In the genomic region with DNA sequence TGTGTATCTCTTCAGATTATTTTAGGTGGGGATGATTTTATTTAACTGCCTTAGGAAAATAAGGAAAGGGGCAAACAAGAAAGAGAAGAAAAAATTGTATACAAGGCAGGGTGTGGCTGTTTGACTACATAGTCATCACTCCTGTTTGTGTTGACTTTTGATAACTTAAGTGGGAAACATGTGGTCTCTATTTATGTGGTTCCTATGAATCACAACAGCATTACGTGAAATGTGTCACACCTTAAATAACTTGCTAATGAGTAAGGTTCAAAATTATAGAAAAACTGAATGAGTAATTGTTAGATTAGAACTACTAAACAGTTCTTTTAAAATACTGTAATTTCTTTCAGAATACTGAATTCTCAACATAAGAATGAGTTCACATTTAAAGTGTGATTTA, we compare ENCODE assay signal across 11 cellular contexts.
A peak's percentile ranks its signal among the peaks of the same experiment; 100 is the strongest.
DNase-seq lines count a peak whose midpoint lies in the region; ATAC-seq, FAIRE-seq and TF ChIP-seq lines count a peak whose summit lies in the region.
"Had no signal": no experiment of that assay in that cellular context is flagged by ENCODE, and none has a peak within 500 bp of the region (broad histone marks: within the 10 kb centered on the region; RNA-seq: fewer than 3 reads in every experiment).

No MANE protein-coding gene starts in this region.

- peak; percentile 93 to 97 for ATAC-seq in activated T-cell treated with anti-CD3 and anti-CD28 coated beads, Interleukin-2, amount 50 U/mL, for 4 hours
- ATAC-seq in upper lobe of left lung (ENCODE audit: low FRiP score in 2 of 2) (peak; percentile 80 to 90), GM18907 (IDR thresholded peaks at IDR 0.05; ENCODE audit: unreplicated experiment) (no peak)

- peak in 3 of 4 donors; percentile 17 to 93 (median 86) for TF ChIP-seq EP300 in upper lobe of left lung (IDR thresholded peaks at IDR 0.05)

- intact Hi-C loops in activated T-helper 2 cell treated with anti-CD3 and anti-CD28 coated beads, Interferon-gamma antibody, Interleukin-2, Interleukin-4, amounts not matched to agents 10 μg/mL and 5 μg/mL and 100 μg/mL, durations not matched to agents 14 hours and 24 hours and 36 hours (cut with micrococcal nuclease) = no loop called here
- intact Hi-C loops in tibial artery (cut with DNase I; ENCODE audit: low total_unique reads) (no loop called here), posterior cingulate gyrus (cut with DNase I) (no loop called here)

- no peak for DNase-seq in activated T-cell treated with anti-CD3 and anti-CD28 coated beads, Interleukin-2, amount 50 U/mL, for 4 hours
- no peak for DNase-seq in activated T-cell treated with anti-CD3 and anti-CD28 coated beads for 4 hours
- no peak for DNase-seq in activated T-helper 2 cell treated with anti-CD3 and anti-CD28 coated beads, Interferon-gamma antibody, Interleukin-2, Interleukin-4, amounts not matched to agents 10 μg/mL and 5 μg/mL and 100 μg/mL, durations not matched to agents 14 hours and 24 hours and 36 hours (ENCODE audit: low spot score)
- no peak for DNase-seq in upper lobe of left lung
- DNase-seq in tibial artery = no peak
- DNase-seq in posterior cingulate gyrus = no peak
- DNase-seq: activated naive CD4-positive, alpha-beta T cell; hypothalamus had no signal

- FAIRE-seq in islet of Langerhans (lab: Jason Lieb, UNC) = peak; percentile 33

- peaks cover 2% of the 10 kb centered on the region for H3K36me3 Mint-ChIP-seq in activated T-cell treated with anti-CD3 and anti-CD28 coated beads, Interleukin-2, amount 50 U/mL, for 4 hours (ENCODE audit: insufficient read depth)
- H3K36me3 Mint-ChIP-seq in activated T-helper 2 cell treated with anti-CD3 and anti-CD28 coated beads, Interferon-gamma antibody, Interleukin-2, Interleukin-4, amounts not matched to agents 10 μg/mL and 5 μg/mL and 100 μg/mL, durations not matched to agents 14 hours and 24 hours and 36 hours (ENCODE audit: low read depth) = no peaks in the 10 kb centered on the region

- TF ChIP-seq POLR2A in upper lobe of left lung (IDR thresholded peaks at IDR 0.05) = no peak

- no peak overlapping the region for H3K4me3 ChIP-seq in upper lobe of left lung
- no peak overlapping the region for H3K4me3 ChIP-seq in tibial artery

- H3K27ac ChIP-seq in upper lobe of left lung (peak overlapping the region; percentile 53 to 82 (median 71)), tibial artery (peak overlapping the region in 1 of 2 donors; percentile 25)

- no peaks in the 10 kb centered on the region for H3K27me3 Mint-ChIP-seq in activated T-cell treated with anti-CD3 and anti-CD28 coated beads, Interleukin-2, amount 50 U/mL, for 4 hours (ENCODE audit: low read depth)
- no peaks in the 10 kb centered on the region for H3K27me3 Mint-ChIP-seq in activated T-helper 2 cell treated with anti-CD3 and anti-CD28 coated beads, Interferon-gamma antibody, Interleukin-2, Interleukin-4, amounts not matched to agents 10 μg/mL and 5 μg/mL and 100 μg/mL, durations not matched to agents 14 hours and 24 hours and 36 hours (ENCODE audit: low read depth)
- H3K27me3 Mint-ChIP-seq: B cell had no signal

- H3K27ac Mint-ChIP-seq in activated T-helper 2 cell treated with anti-CD3 and anti-CD28 coated beads, Interferon-gamma antibody, Interleukin-2, Interleukin-4, amounts not matched to agents 10 μg/mL and 5 μg/mL and 100 μg/mL, durations not matched to agents 14 hours and 24 hours and 36 hours = peak overlapping the region; percentile 6
- H3K27ac Mint-ChIP-seq: B cell had no signal

- H3K9me3 Mint-ChIP-seq in activated T-cell treated with anti-CD3 and anti-CD28 coated beads, Interleukin-2, amount 50 U/mL, for 4 hours = no peaks in the 10 kb centered on the region
- no peaks in the 10 kb centered on the region for H3K9me3 Mint-ChIP-seq in activated T-helper 2 cell treated with anti-CD3 and anti-CD28 coated beads, Interferon-gamma antibody, Interleukin-2, Interleukin-4, amounts not matched to agents 10 μg/mL and 5 μg/mL and 100 μg/mL, durations not matched to agents 14 hours and 24 hours and 36 hours

- H3K27me3 ChIP-seq in upper lobe of left lung (no peaks in the 10 kb centered on the region), tibial artery (no peaks in the 10 kb centered on the region)

- 30 to 54% methylated on average over 1 of the region's 1 CpG for WGBS in upper lobe of left lung, 2 donors

- H3K9me3 ChIP-seq in upper lobe of left lung = no peaks in the 10 kb centered on the region
- H3K9me3 ChIP-seq in tibial artery = no peaks in the 10 kb centered on the region

- H3K36me3 ChIP-seq in upper lobe of left lung = no peaks in the 10 kb centered on the region
- no peaks in the 10 kb centered on the region for H3K36me3 ChIP-seq in tibial artery

- peaks cover 13% of the 10 kb centered on the region for H3K4me1 Mint-ChIP-seq in activated T-cell treated with anti-CD3 and anti-CD28 coated beads, Interleukin-2, amount 50 U/mL, for 4 hours (ENCODE audit: low read depth)
- peaks cover 11% of the 10 kb centered on the region for H3K4me1 Mint-ChIP-seq in activated T-helper 2 cell treated with anti-CD3 and anti-CD28 coated beads, Interferon-gamma antibody, Interleukin-2, Interleukin-4, amounts not matched to agents 10 μg/mL and 5 μg/mL and 100 μg/mL, durations not matched to agents 14 hours and 24 hours and 36 hours (ENCODE audit: low read depth)

- H3K4me3 Mint-ChIP-seq in activated T-cell treated with anti-CD3 and anti-CD28 coated beads, Interleukin-2, amount 50 U/mL, for 4 hours = no peak overlapping the region
- H3K4me3 Mint-ChIP-seq in activated T-helper 2 cell treated with anti-CD3 and anti-CD28 coated beads, Interferon-gamma antibody, Interleukin-2, Interleukin-4, amounts not matched to agents 10 μg/mL and 5 μg/mL and 100 μg/mL, durations not matched to agents 14 hours and 24 hours and 36 hours (ENCODE audit: low read depth) = no peak overlapping the region
- H3K4me3 Mint-ChIP-seq: B cell had no signal

- peaks cover 0 to 16% (median 6%) of the 10 kb centered on the region in 4 donors for H3K4me1 ChIP-seq in upper lobe of left lung
- peaks cover 0 to 27% (median 12%) of the 10 kb centered on the region in 4 donors for H3K4me1 ChIP-seq in tibial artery

- no peak for TF ChIP-seq CTCF in upper lobe of left lung (IDR thresholded peaks at IDR 0.05)
- no peak for TF ChIP-seq CTCF in tibial artery (IDR thresholded peaks at IDR 0.05)
